11 cellular contexts compared by ENCODE assay signal in genomic region chr10:23694921-23695824, GRCh38.
A peak's percentile ranks its signal among the peaks of the same experiment; 100 is the strongest.
DNase-seq lines count a peak whose midpoint lies in the region; ATAC-seq, FAIRE-seq and TF ChIP-seq lines count a peak whose summit lies in the region.
"Had no signal": no experiment of that assay in that cellular context is flagged by ENCODE, and none has a peak within 500 bp of the region (broad histone marks: within the 10 kb centered on the region; RNA-seq: fewer than 3 reads in every experiment).

No MANE protein-coding gene starts in this region.

- no peaks in the 10 kb centered on the region for H3K9me3 Mint-ChIP-seq in CD4-positive, alpha-beta T cell
- H3K9me3 Mint-ChIP-seq in endodermal cell = no peaks in the 10 kb centered on the region

- peak overlapping the region; percentile 68 for H3K4me3 ChIP-seq in HUES6 (ENCODE audit: low read depth, low read length)
- peak overlapping the region; percentile 77 for H3K4me3 ChIP-seq in endodermal cell (ENCODE audit: low read length)
- H3K4me3 ChIP-seq in pancreas = peak overlapping the region; percentile 1 to 38 (median 14)

- CTCF ChIA-PET in CD4-positive, alpha-beta T cell (lab: Charles Lee) = no interaction called here

- peaks cover 74% of the 10 kb centered on the region for H3K27me3 Mint-ChIP-seq in CD4-positive, alpha-beta T cell
- peaks cover 95% of the 10 kb centered on the region for H3K27me3 Mint-ChIP-seq in endodermal cell (ENCODE audit: insufficient read depth)

- 2% methylated on average over 21 to 63 of the region's 63 CpGs for WGBS in endodermal cell (ENCODE audit: insufficient coverage in 1 of 2, insufficient read length in 1 of 2), 2 experiments
- 1% methylated on average over 58 to 63 of the region's 63 CpGs for WGBS in pancreas, 2 donors

- no peak for DNase-seq in CD4-positive, alpha-beta T cell
- DNase-seq in endodermal cell (peak; percentile 80), pancreas (peak in 1 of 6 donors; percentile 65), NCI-H2196 treated with DMSO at 0.1 percent for 48 hours (lab: John Stamatoyannopoulos, UW; ENCODE audit: unreplicated experiment) (no peak)
- DNase-seq: activated CD4-positive, CD25-positive, alpha-beta regulatory T cell treated with anti-CD3 and anti-CD28 coated beads, Interleukin-2, amount 50 U/mL, for 72 hours; NCI-H1436 treated with DMSO at 0.1 percent for 48 hours had no signal

- POLR2A ChIA-PET in CD4-positive, alpha-beta T cell (lab: Charles Lee) = no interaction called here

- H3K27ac ChIP-seq in CD4-positive, alpha-beta T cell (ENCODE audit: low read depth, low read length) = no peak overlapping the region
- H3K27ac ChIP-seq in HUES6 (ENCODE audit: low read depth, low read length) = no peak overlapping the region
- no peak overlapping the region for H3K27ac ChIP-seq in endodermal cell (ENCODE audit: low read depth, low read length)
- H3K27ac ChIP-seq in pancreas = no peak overlapping the region
- H3K27ac ChIP-seq: tibial nerve had no signal

- peaks cover 4% of the 10 kb centered on the region for H3K4me1 Mint-ChIP-seq in CD4-positive, alpha-beta T cell (ENCODE audit: low read depth)
- H3K4me1 Mint-ChIP-seq in endodermal cell = peaks cover 9% of the 10 kb centered on the region

- H3K4me3 Mint-ChIP-seq in CD4-positive, alpha-beta T cell = peak overlapping the region; percentile 21
- H3K4me3 Mint-ChIP-seq in endodermal cell = peak overlapping the region; percentile 56

- H3K36me3 Mint-ChIP-seq in CD4-positive, alpha-beta T cell (ENCODE audit: low read depth) = no peaks in the 10 kb centered on the region
- no peaks in the 10 kb centered on the region for H3K36me3 Mint-ChIP-seq in endodermal cell (ENCODE audit: low read depth)

- H3K27me3 ChIP-seq in CD4-positive, alpha-beta T cell (ENCODE audit: control insufficient read depth, insufficient read depth, low read length) = peaks cover 61% of the 10 kb centered on the region
- H3K27me3 ChIP-seq in HUES6 (ENCODE audit: control insufficient read depth, insufficient read depth, low read length) (peaks cover 99% of the 10 kb centered on the region), endodermal cell (ENCODE audit: control insufficient read depth, insufficient read depth, low read length, poor library complexity, severe bottlenecking) (peaks cover 98% of the 10 kb centered on the region), pancreas (peaks cover 0 to 35% (median 18%) of the 10 kb centered on the region in 4 donors)

- TF ChIP-seq CTCF in CD4-positive, alpha-beta T cell (IDR thresholded peaks at IDR 0.05) = no peak
- peak; percentile 43 for TF ChIP-seq CTCF in endodermal cell (conservative IDR thresholded peaks at IDR 0.05)
- TF ChIP-seq CTCF in pancreas (IDR thresholded peaks at IDR 0.05) = no peak

- no peak for FAIRE-seq in pancreas (lab: Jason Lieb, UNC)

- intact Hi-C loops in CD4-positive, alpha-beta T cell (cut with DNase I, micrococcal nuclease) = no loop called here
- intact Hi-C loops in pancreas (cut with DNase I) = loop anchor here in 1 of 3 donors (10.0 kb wide), 1 partner anchor 160 kb away; no protein-coding TSS in a partner anchor

- no peaks in the 10 kb centered on the region for H3K36me3 ChIP-seq in HUES6 (ENCODE audit: control insufficient read depth, insufficient read depth, low read length)
- no peaks in the 10 kb centered on the region for H3K36me3 ChIP-seq in endodermal cell (ENCODE audit: control insufficient read depth, insufficient read depth, low read length)
- H3K36me3 ChIP-seq in pancreas = no peaks in the 10 kb centered on the region
- H3K36me3 ChIP-seq: tibial nerve had no signal

- H3K27ac Mint-ChIP-seq in CD4-positive, alpha-beta T cell = no peak overlapping the region
- H3K27ac Mint-ChIP-seq in endodermal cell = no peak overlapping the region

- H3K4me1 ChIP-seq in HUES6 (ENCODE audit: control insufficient read depth, insufficient read depth, low read length) = peaks cover 3% of the 10 kb centered on the region; the same call in 1 of the 2 replicates
- peaks cover 3% of the 10 kb centered on the region for H3K4me1 ChIP-seq in endodermal cell (ENCODE audit: control insufficient read depth, insufficient read depth, low read length)
- peaks cover 0 to 9% (median 9%) of the 10 kb centered on the region in 3 donors for H3K4me1 ChIP-seq in pancreas

- H3K9me3 ChIP-seq in CD4-positive, alpha-beta T cell (ENCODE audit: control insufficient read depth, low read length) = no peaks in the 10 kb centered on the region
- H3K9me3 ChIP-seq in HUES6 (ENCODE audit: control insufficient read depth, insufficient read depth, low read depth, low read length) (no peaks in the 10 kb centered on the region), endodermal cell (ENCODE audit: control insufficient read depth, low read length) (no peaks in the 10 kb centered on the region), pancreas (no peaks in the 10 kb centered on the region)
- H3K9me3 ChIP-seq: tibial nerve had no signal

- no peak for ATAC-seq in CD4-positive, alpha-beta T cell (ENCODE audit: poor library complexity)
- peak in 2 of 4 donors; percentile 28 to 52 for ATAC-seq in pancreas
- ATAC-seq in GM21360 (IDR thresholded peaks at IDR 0.05; ENCODE audit: unreplicated experiment) = no peak
- ATAC-seq in GM19395 (IDR thresholded peaks at IDR 0.05; ENCODE audit: unreplicated experiment) = no peak
- no peak for ATAC-seq in HG03457 (IDR thresholded peaks at IDR 0.05; ENCODE audit: unreplicated experiment)

- H3K9ac ChIP-seq in HUES6 (ENCODE audit: low read length) (no peak overlapping the region), endodermal cell (ENCODE audit: extremely low read depth, low read length, poor library complexity, severe bottlenecking) (no peak overlapping the region)

Comparison
In these comparisons a context has a peak if more than half of its experiments do, and no peak if none do; other contexts are left out.
1. H3K4me3 ChIP-seq: peak in every context shown above with its lines; median percentile 77 in endodermal cell; 68 in HUES6; 14 in pancreas.